12 cellular contexts compared by ENCODE assay signal in the genomic region with DNA sequence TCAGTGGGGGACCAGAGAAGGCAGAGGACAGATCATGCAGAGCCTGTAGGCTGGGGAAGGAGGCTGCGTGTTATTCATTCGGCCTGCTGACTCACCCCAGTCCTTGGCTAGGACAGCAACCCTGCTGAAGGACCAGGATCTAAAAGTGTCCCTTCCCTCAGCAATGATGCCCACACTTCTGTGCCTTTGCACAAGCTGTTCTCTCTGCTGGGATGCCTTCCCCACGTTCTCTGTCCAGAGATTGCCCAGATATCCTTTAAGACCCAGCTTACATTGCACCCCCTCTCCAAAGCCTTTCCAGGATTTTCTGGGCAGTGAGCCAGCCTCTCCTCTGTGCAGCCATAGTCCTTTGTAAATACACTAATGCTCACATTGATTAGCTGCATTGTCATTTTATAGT.
DNase-seq lines count a peak whose midpoint lies in the region; TF ChIP-seq lines count a peak whose summit lies in the region.
"Had no signal": no experiment of that assay in that cellular context is flagged by ENCODE, and none has a peak within 500 bp of the region (broad histone marks: within the 10 kb centered on the region; RNA-seq: fewer than 3 reads in every experiment).

No MANE protein-coding gene starts in this region.

- peaks cover 11% of the 10 kb centered on the region for H3K27me3 Mint-ChIP-seq in nephron progenitor cell (ENCODE audit: low read depth, poor library complexity)

- DNase-seq in DMS79 (lab: John Stamatoyannopoulos, UW), result peak; percentile 53
- DNase-seq in NCI-H146 treated with DMSO at 0.1 percent for 48 hours (lab: John Stamatoyannopoulos, UW; ENCODE audit: unreplicated experiment), result peak; percentile 85
- DNase-seq in SHP77 (lab: John Stamatoyannopoulos, UW), result peak; percentile 41 to 63
- peak; percentile 28 for DNase-seq in pons (ENCODE audit: low spot score)
- no peak for DNase-seq in NCI-H226
- no peak for DNase-seq in stimulated activated CD4-positive, alpha-beta T cell treated with anti-CD3 and anti-CD28 coated beads, Interleukin-1b, Interleukin-23, amount 100 ng/mL, for 48 hours
- DNase-seq in nephron progenitor cell, result no peak
- DNase-seq: activated T-cell treated with anti-CD3 and anti-CD28 coated beads, Interleukin-2, amount 50 U/mL, for 1 hour; glutamatergic neuron; GOT3; left colon; NCI-H1694 treated with DMSO at 0.1 percent for 48 hours had no signal

- H3K4me3 Mint-ChIP-seq in nephron progenitor cell, result no peak overlapping the region

- no peak for TF ChIP-seq CTCF in nephron progenitor cell (IDR thresholded peaks at IDR 0.05)

- H3K9me3 Mint-ChIP-seq in nephron progenitor cell, result no peaks in the 10 kb centered on the region

- no peaks in the 10 kb centered on the region for H3K4me1 Mint-ChIP-seq in nephron progenitor cell

- H3K27ac Mint-ChIP-seq in nephron progenitor cell, result no peak overlapping the region

- H3K36me3 Mint-ChIP-seq in nephron progenitor cell (ENCODE audit: low read depth), result no peaks in the 10 kb centered on the region

Comparison
In these comparisons a context has a peak if more than half of its experiments do, and no peak if none do; other contexts are left out.
1. DNase-seq: peak in DMS79 (single experiment), NCI-H146 treated with DMSO at 0.1 percent for 48 hours (single experiment), SHP77 (2 of 2) and pons (single experiment); none in NCI-H226 (single experiment), stimulated activated CD4-positive, alpha-beta T cell treated with anti-CD3 and anti-CD28 coated beads, Interleukin-1b, Interleukin-23, amount 100 ng/mL, for 48 hours (single experiment) and nephron progenitor cell (single experiment).